In genomic region chr17:48025040-48025903, GRCh38 we compare ENCODE assay signal across 8 cellular contexts.
DNase-seq lines count a peak whose midpoint lies in the region; ATAC-seq and FAIRE-seq lines count a peak whose summit lies in the region.

No MANE protein-coding gene starts in this region.

- H3K36me3 Mint-ChIP-seq in memory B cell, result no peaks in the 10 kb centered on the region

- H3K27me3 Mint-ChIP-seq in memory B cell, result peaks cover 9% of the 10 kb centered on the region

- H3K27me3 ChIP-seq in effector memory CD4-positive, alpha-beta T cell (replicated peaks; ENCODE audit: control insufficient read depth, insufficient read depth, low read length, poor library complexity, severe bottlenecking), result no peaks in the 10 kb centered on the region

- H3K9me3 ChIP-seq in effector memory CD4-positive, alpha-beta T cell (ENCODE audit: control insufficient read depth, low read length), result no peaks in the 10 kb centered on the region

- peak overlapping the region; percentile 84 for H3K4me3 Mint-ChIP-seq in memory B cell

- peak; percentile 99 for FAIRE-seq in HTR-8/SVneo (lab: Jason Lieb, UNC)

- peaks cover 30% of the 10 kb centered on the region for H3K4me1 Mint-ChIP-seq in memory B cell

- H3K27ac Mint-ChIP-seq in memory B cell, result peak overlapping the region; percentile 94

- H3K27ac ChIP-seq in effector memory CD4-positive, alpha-beta T cell (ENCODE audit: insufficient read depth, low read length, poor library complexity, severe bottlenecking), result peak overlapping the region; percentile 47

- H3K4me3 ChIP-seq in effector memory CD4-positive, alpha-beta T cell (ENCODE audit: insufficient read depth, low read depth, low read length, poor library complexity, severe bottlenecking), result peak overlapping the region; percentile 60

- peak; percentile 93 for DNase-seq in COLO668 (lab: John Stamatoyannopoulos, UW; ENCODE audit: unreplicated experiment)
- peak; percentile 99 for DNase-seq in HTR-8/SVneo (ENCODE audit: insufficient read length, low spot score)
- DNase-seq in NOMO-1 (lab: John Stamatoyannopoulos, UW; ENCODE audit: unreplicated experiment in 2 of 2), result peak; percentile 93
- peak; percentile 95 to 96 for DNase-seq in activated CD8-positive, alpha-beta memory T cell treated with anti-CD3 and anti-CD28 coated beads for 4 hours (ENCODE audit: low read depth in 2 of 2)
- peak; percentile 96 to 97 (median 97) for DNase-seq in effector memory CD4-positive, alpha-beta T cell
- DNase-seq in memory B cell (ENCODE audit: low spot score in 2 of 2), result peak; percentile 96 to 97
- peak; percentile 95 to 97 (median 96) for DNase-seq in stimulated activated CD4-positive, alpha-beta T cell treated with anti-CD3 and anti-CD28 coated beads, TNF-alpha, amount 100 ng/mL, for 48 hours (ENCODE audit: low read depth in 3 of 3)

- H3K36me3 ChIP-seq in effector memory CD4-positive, alpha-beta T cell (ENCODE audit: control insufficient read depth, insufficient read depth, low read length), result no peaks in the 10 kb centered on the region

- no peaks in the 10 kb centered on the region for H3K9me3 Mint-ChIP-seq in memory B cell

- ATAC-seq in GM21381 (IDR thresholded peaks at IDR 0.05; ENCODE audit: unreplicated experiment) (peak; percentile 84), memory B cell (ENCODE audit: low read depth) (peak; percentile 86)

- peaks cover 23% of the 10 kb centered on the region for H3K4me1 ChIP-seq in effector memory CD4-positive, alpha-beta T cell (ENCODE audit: control insufficient read depth, insufficient read depth, low read length, poor library complexity, severe bottlenecking)

Comparison
In these comparisons a context has a peak if more than half of its experiments do, and no peak if none do; other contexts are left out.
1. Peak in every context shown above with its lines: DNase-seq, ATAC-seq, H3K4me3 ChIP-seq and H3K27ac ChIP-seq.